1 cellular context compared by ENCODE assay signal in the genomic region with DNA sequence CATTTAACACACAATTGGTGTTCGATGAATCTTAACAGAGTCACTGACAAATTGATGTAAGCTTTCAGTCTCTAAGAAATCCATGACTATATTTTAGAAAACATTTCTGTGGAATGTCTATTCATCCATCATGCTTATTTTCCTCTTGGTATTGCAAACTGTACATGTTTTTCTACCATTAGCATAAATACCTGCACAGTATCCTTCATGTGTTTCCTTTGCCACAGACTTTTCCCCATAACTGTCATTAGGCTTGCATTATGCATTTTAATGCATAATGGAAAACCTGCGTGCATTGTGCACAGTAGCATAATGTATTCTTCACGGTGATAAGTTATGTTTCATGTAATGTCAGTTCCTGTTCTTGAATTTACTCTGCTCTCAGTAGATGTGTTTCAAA.
TF ChIP-seq lines count a peak whose summit lies in the region.

No MANE protein-coding gene starts in this region.

TF ChIP-seq in neural cell, 6 proteins besides CTCF, POLR2A, EP300 and RAD21:
- TF ChIP-seq SMC3 (conservative IDR thresholded peaks at IDR 0.05; ENCODE audit: poor library complexity) (peak; percentile 38), REST (IDR thresholded peaks at IDR 0.05; ENCODE audit: borderline replicate concordance) (peak; percentile 92), POLR2AphosphoS5 (IDR thresholded peaks at IDR 0.05) (peak; percentile 78), EZH2 (IDR thresholded peaks at IDR 0.05; ENCODE audit: borderline replicate concordance, insufficient read depth, low read length, poor library complexity, severe bottlenecking) (no peak)
TF ChIP-seq in neural cell: peak in this region for 3.
